In the genomic region with DNA sequence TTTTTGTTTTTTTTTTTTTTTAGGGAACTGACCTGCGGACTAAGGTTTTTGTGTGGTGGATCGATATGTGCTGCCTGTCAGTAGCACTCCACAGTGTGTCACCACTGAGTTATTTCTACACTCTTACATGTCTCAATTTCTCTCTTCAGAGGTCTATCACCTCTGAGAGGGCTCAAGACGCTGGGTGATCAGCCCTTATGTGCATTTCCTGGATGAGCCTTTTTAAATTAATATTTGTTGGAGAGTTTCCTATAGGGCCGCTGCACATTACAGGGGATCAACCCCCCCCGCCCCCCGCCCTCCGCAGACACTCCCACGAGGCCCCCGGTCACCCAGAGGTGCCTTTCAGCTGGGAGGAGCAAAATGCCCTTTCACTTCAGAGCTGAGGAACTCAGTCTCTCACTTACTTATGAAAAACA, we compare ENCODE assay signal across 11 cellular contexts. TPM values are rescaled to one million over a fixed set of nuclear protein-coding genes. Genes with fewer than 3 reads are reported as not detected.
DNase-seq lines count a peak whose midpoint lies in the region; ATAC-seq and TF ChIP-seq lines count a peak whose summit lies in the region.
"Had no signal": no experiment of that assay in that cellular context is flagged by ENCODE, and none has a peak within 500 bp of the region (broad histone marks: within the 10 kb centered on the region; RNA-seq: fewer than 3 reads in every experiment).

No MANE protein-coding gene starts in this region.

- no peaks in the 10 kb centered on the region for H3K27me3 Mint-ChIP-seq in naive B cell

- peak; percentile 68 for ATAC-seq in HG02938 (IDR thresholded peaks at IDR 0.05; ENCODE audit: unreplicated experiment)
- peak; percentile 52 to 55 for ATAC-seq in naive B cell (ENCODE audit: low read depth in 2 of 2)
- no peak for ATAC-seq in GM21528 (IDR thresholded peaks at IDR 0.05; ENCODE audit: low FRiP score, unreplicated experiment)
- no peak for ATAC-seq in HG03432 (IDR thresholded peaks at IDR 0.05; ENCODE audit: unreplicated experiment)

- 57 to 64% methylated on average over 3 to 9 of the region's 9 CpGs for WGBS in transverse colon (ENCODE audit: low coverage in 1 of 2), 2 donors
- WGBS in hepatocyte (ENCODE audit: low lambda C conversion rate, missing lambda C conversion rate) = 62% methylated on average over 8 of the region's 9 CpGs

- no peak for TF ChIP-seq POLR2A in transverse colon (IDR thresholded peaks at IDR 0.05)

- no peaks in the 10 kb centered on the region for H3K36me3 ChIP-seq in transverse colon
- H3K36me3 ChIP-seq in hepatocyte (replicated peaks; ENCODE audit: insufficient read depth, low read depth) = no peaks in the 10 kb centered on the region

- no peaks in the 10 kb centered on the region for H3K9me3 ChIP-seq in transverse colon
- no peaks in the 10 kb centered on the region for H3K9me3 ChIP-seq in hepatocyte (ENCODE audit: low read depth)

- no peak overlapping the region for H2AFZ ChIP-seq in hepatocyte

- no peaks in the 10 kb centered on the region for H3K79me2 ChIP-seq in hepatocyte

- H3K4me1 Mint-ChIP-seq in naive B cell = peaks cover 7 to 10% (median 7%) of the 10 kb centered on the region in 3 donors

- H4K20me1 ChIP-seq in hepatocyte (ENCODE audit: insufficient read depth, poor library complexity, severe bottlenecking) = no peaks in the 10 kb centered on the region

- H3K9me3 Mint-ChIP-seq in naive B cell = no peaks in the 10 kb centered on the region

- H3K9me2 ChIP-seq in hepatocyte (replicated peaks; ENCODE audit: insufficient read depth) = no peaks in the 10 kb centered on the region

- H3K36me3 Mint-ChIP-seq in naive B cell = no peaks in the 10 kb centered on the region

- intact Hi-C loops in transverse colon (cut with DNase I; ENCODE audit: low total_unique reads) = loop anchor here (10.0 kb wide), 2 partner anchors 109 to 189 kb away; a partner anchor contains a TSS

- TF ChIP-seq EP300 in transverse colon (IDR thresholded peaks at IDR 0.05; ENCODE audit: low read depth) = no peak

- peak; percentile 21 for DNase-seq in GM13976 (ENCODE audit: low spot score)
- peak; percentile 55 for DNase-seq in UCSD-AML1 (lab: John Stamatoyannopoulos, UW; ENCODE audit: unreplicated experiment)
- no peak for DNase-seq in naive B cell
- no peak for DNase-seq in transverse colon
- DNase-seq in hepatocyte (ENCODE audit: low spot score) = no peak
- DNase-seq: activated CD4-positive, alpha-beta T cell treated with anti-CD3 and anti-CD28 coated beads, Interleukin-2, amount 50 U/mL, for 4 hours; NCI-H1048 had no signal

- no peak overlapping the region for H3K4me3 ChIP-seq in transverse colon
- H3K4me3 ChIP-seq in hepatocyte = no peak overlapping the region

- H3K27me3 ChIP-seq in transverse colon (no peaks in the 10 kb centered on the region), hepatocyte (no peaks in the 10 kb centered on the region)

- no peak overlapping the region for H3K27ac ChIP-seq in transverse colon
- no peak overlapping the region for H3K27ac ChIP-seq in hepatocyte
- H3K27ac ChIP-seq: epithelial cell of prostate had no signal

- H3K4me2 ChIP-seq in hepatocyte = no peak overlapping the region

- no peak overlapping the region for H3K27ac Mint-ChIP-seq in naive B cell

- TF ChIP-seq CTCF in GM13976 (IDR thresholded peaks at IDR 0.05; ENCODE audit: borderline replicate concordance, control extremely low read depth, extremely low read depth, insufficient read depth, missing control alignments) = no peak
- TF ChIP-seq CTCF in transverse colon (IDR thresholded peaks at IDR 0.05) = no peak
- no peak for TF ChIP-seq CTCF in hepatocyte (IDR thresholded peaks at IDR 0.05; ENCODE audit: poor library complexity)

- peaks cover 0 to 38% (median 11%) of the 10 kb centered on the region in 4 donors for H3K4me1 ChIP-seq in transverse colon
- no peaks in the 10 kb centered on the region for H3K4me1 ChIP-seq in hepatocyte (ENCODE audit: insufficient read depth)

- in situ Hi-C loops in GM13976 (cut with MboI; ENCODE audit: low sequenced_read_pairs, unreplicated experiment) (no loop called here), transverse colon (cut with MboI; ENCODE audit: low pct_ligation_motif_present in 1 of 4, low pct_unique_long_range_greater_than_20kb in 1 of 4, low sequenced_read_pairs in 3 of 4) (loop anchor here in 1 of 4 donors (10.0 kb wide), 1 partner anchor 109 kb away; a partner anchor contains a TSS)

- peak overlapping the region in 2 of 8 donors; percentile 6 to 32 for H3K4me3 Mint-ChIP-seq in naive B cell

RNA-seq across cellular contexts. Expression of a gene that starts 34.5 kb away (rescaled TPM):
- polyA plus RNA-seq in naive B cell (ENCODE audit: low read depth in 6 of 6) = 10 to 100 TPM in 1 of 6 donors, 1 to 10 TPM in 5; 2.6 to 10.8 (median 4.6) TPM
- total RNA-seq in transverse colon = 10 to 100 TPM in 2 of 4 donors, 1 to 10 TPM in 2; 6.0 to 22.4 (median 9.9) TPM
- 10.6 and 12.4 TPM in 2 replicates for total RNA-seq in hepatocyte
- 1.4 and 2.0 TPM in 2 replicates for polyA plus RNA-seq in hepatocyte

Comparison
In these comparisons a context has a peak if more than half of its experiments do, and no peak if none do; other contexts are left out.
1. DNase-seq: peak in GM13976 (single experiment) and UCSD-AML1 (single experiment); none in naive B cell (single experiment), transverse colon (single experiment) and hepatocyte (single experiment).
2. ATAC-seq: peak in HG02938 (single experiment) and naive B cell (2 of 2); none in GM21528 (single experiment) and HG03432 (single experiment).